In genomic region chr12:91931110-91931509, GRCh38 we compare ENCODE assay signal across 17 cellular contexts.
A peak's percentile ranks its signal among the peaks of the same experiment; 100 is the strongest.
DNase-seq lines count a peak whose midpoint lies in the region; ATAC-seq, FAIRE-seq and TF ChIP-seq lines count a peak whose summit lies in the region.
"Had no signal": no experiment of that assay in that cellular context is flagged by ENCODE, and none has a peak within 500 bp of the region (broad histone marks: within the 10 kb centered on the region; RNA-seq: fewer than 3 reads in every experiment).

No MANE protein-coding gene starts in this region.

- H3K9me1 ChIP-seq in keratinocyte (ENCODE audit: control insufficient read depth, extremely low read depth, insufficient read depth, low read length): no peaks in the 10 kb centered on the region

- peak; percentile 97 for FAIRE-seq in keratinocyte (lab: Jason Lieb, UNC)
- FAIRE-seq: D721Med, H54 had no signal

- H3K27me3 Mint-ChIP-seq in activated naive CD4-positive, alpha-beta T cell treated with anti-CD3 and anti-CD28 coated beads, Interleukin-2, amount 10 ng/mL, durations not matched to agents 7 days and 5 days: no peaks in the 10 kb centered on the region

- 28 to 29% methylated on average over 2 of the region's 2 CpGs for WGBS in thyroid gland, 2 donors

- intact Hi-C loops in thyroid gland (cut with DNase I): no loop called here

- peak; percentile 5 for DNase-seq in HPDE6-E6E7 (ENCODE audit: extremely low spot score)
- no peak for DNase-seq in RWPE2 (ENCODE audit: low spot score)
- DNase-seq in keratinocyte (ENCODE audit: low read depth, low spot score): peak; percentile 59
- peak; percentile 41 to 50 for DNase-seq in thyroid gland
- no peak for DNase-seq in activated naive CD4-positive, alpha-beta T cell treated with anti-CD3 and anti-CD28 coated beads, Interleukin-2, amount 10 ng/mL, durations not matched to agents 7 days and 5 days
- DNase-seq in HAP-1 (ENCODE audit: low spot score in 2 of 2): no peak
- DNase-seq: activated CD8-positive, alpha-beta T cell treated with anti-CD3 and anti-CD28 coated beads, Interleukin-2, amount 10 ng/mL, durations not matched to agents 7 days and 5 days; glutamatergic neuron; NCI-H187; stimulated activated CD4-positive, alpha-beta T cell treated with anti-CD3 and anti-CD28 coated beads, Interleukin-2, amount 100 ng/mL, for 48 hours; stimulated activated naive CD4-positive, alpha-beta T cell treated with Interleukin-2 at 50 U/mL for 16 hours; T-helper 2 cell had no signal

- H3K27ac ChIP-seq in RWPE2 (ENCODE audit: poor library complexity, severe bottlenecking) (no peak overlapping the region), keratinocyte (ENCODE audit: control insufficient read depth, insufficient read depth, low read length) (no peak overlapping the region), thyroid gland (peak overlapping the region in 1 of 3 donors; percentile 10)
- H3K27ac ChIP-seq: coronary artery had no signal

- CTCF ChIA-PET in activated naive CD4-positive, alpha-beta T cell treated with anti-CD3 and anti-CD28 coated beads, Interleukin-2, amount 10 ng/mL, durations not matched to agents 7 days and 5 days (lab: Charles Lee): no interaction called here

- no peaks in the 10 kb centered on the region for H3K36me3 ChIP-seq in RWPE2 (ENCODE audit: low read depth)
- H3K36me3 ChIP-seq in keratinocyte (ENCODE audit: control insufficient read depth in 2 of 2, extremely low read depth in 1 of 2, insufficient read depth in 2 of 2, low read length in 2 of 2): no peaks in the 10 kb centered on the region
- H3K36me3 ChIP-seq in thyroid gland: no peaks in the 10 kb centered on the region
- H3K36me3 ChIP-seq in HAP-1 (replicated peaks): no peaks in the 10 kb centered on the region

- H3K27ac Mint-ChIP-seq in activated naive CD4-positive, alpha-beta T cell treated with anti-CD3 and anti-CD28 coated beads, Interleukin-2, amount 10 ng/mL, durations not matched to agents 7 days and 5 days: no peak overlapping the region
- H3K27ac Mint-ChIP-seq: activated CD8-positive, alpha-beta T cell treated with anti-CD3 and anti-CD28 coated beads, Interleukin-2, amount 10 ng/mL, durations not matched to agents 7 days and 5 days; activated naive CD4-positive, alpha-beta T cell treated with anti-CD3 and anti-CD28 coated beads, Interleukin-2, amount 50 U/mL, for 72 hours had no signal

- no peaks in the 10 kb centered on the region for H3K36me3 Mint-ChIP-seq in activated naive CD4-positive, alpha-beta T cell treated with anti-CD3 and anti-CD28 coated beads, Interleukin-2, amount 10 ng/mL, durations not matched to agents 7 days and 5 days

- H3K9me3 Mint-ChIP-seq in activated naive CD4-positive, alpha-beta T cell treated with anti-CD3 and anti-CD28 coated beads, Interleukin-2, amount 10 ng/mL, durations not matched to agents 7 days and 5 days: no peaks in the 10 kb centered on the region

- H3K4me3 Mint-ChIP-seq in activated naive CD4-positive, alpha-beta T cell treated with anti-CD3 and anti-CD28 coated beads, Interleukin-2, amount 10 ng/mL, durations not matched to agents 7 days and 5 days: no peak overlapping the region
- H3K4me3 Mint-ChIP-seq: activated CD8-positive, alpha-beta T cell treated with anti-CD3 and anti-CD28 coated beads, Interleukin-2, amount 10 ng/mL, durations not matched to agents 7 days and 5 days had no signal

- in situ Hi-C loops in HAP-1 (cut with MboI; ENCODE audit: low sequenced_read_pairs): no loop called here

- no peaks in the 10 kb centered on the region for H3K4me1 Mint-ChIP-seq in activated naive CD4-positive, alpha-beta T cell treated with anti-CD3 and anti-CD28 coated beads, Interleukin-2, amount 10 ng/mL, durations not matched to agents 7 days and 5 days

- H3K4me1 ChIP-seq in RWPE2 (ENCODE audit: insufficient read depth, poor library complexity, severe bottlenecking) (peaks cover 17% of the 10 kb centered on the region), keratinocyte (ENCODE audit: control insufficient read depth, extremely low read depth, insufficient read depth, low read length) (peaks cover 8% of the 10 kb centered on the region), thyroid gland (peaks cover 0 to 5% of the 10 kb centered on the region in 2 donors), HAP-1 (no peaks in the 10 kb centered on the region)

- dilution Hi-C loops in keratinocyte (cut with MboI; ENCODE audit: extremely low pct_ligation_motif_present, low sequenced_read_pairs): no loop called here

- no peaks in the 10 kb centered on the region for H3K27me3 ChIP-seq in RWPE2 (ENCODE audit: insufficient read depth, poor library complexity, severe bottlenecking)
- no peaks in the 10 kb centered on the region for H3K27me3 ChIP-seq in keratinocyte (ENCODE audit: control insufficient read depth, extremely low read depth, insufficient read depth, low read length)
- H3K27me3 ChIP-seq in thyroid gland: no peaks in the 10 kb centered on the region
- H3K27me3 ChIP-seq in HAP-1 (ENCODE audit: low read depth): no peaks in the 10 kb centered on the region

- no peak for TF ChIP-seq POLR2A in thyroid gland (IDR thresholded peaks at IDR 0.05)

- H3K4me2 ChIP-seq in keratinocyte (ENCODE audit: control insufficient read depth, extremely low read depth, insufficient read depth, low read depth, low read length): peak overlapping the region; percentile 3

- peak overlapping the region; percentile 60 for H2AFZ ChIP-seq in keratinocyte (ENCODE audit: control insufficient read depth, low read length)

- H3K9me3 ChIP-seq in RWPE2 (ENCODE audit: severe bottlenecking): no peaks in the 10 kb centered on the region
- H3K9me3 ChIP-seq in keratinocyte (ENCODE audit: control insufficient read depth, low read depth, low read length): no peaks in the 10 kb centered on the region
- no peaks in the 10 kb centered on the region for H3K9me3 ChIP-seq in thyroid gland
- no peaks in the 10 kb centered on the region for H3K9me3 ChIP-seq in HAP-1

- no peak for TF ChIP-seq CTCF in RWPE2 (IDR thresholded peaks at IDR 0.05; ENCODE audit: poor library complexity, severe bottlenecking)
- TF ChIP-seq CTCF in keratinocyte (optimal IDR thresholded peaks at IDR 0.05 in 1 of 3, IDR thresholded peaks at IDR 0.05 in 1 of 3, conservative IDR thresholded peaks at IDR 0.05 in 1 of 3; ENCODE audit: extremely low read depth in 1 of 3, insufficient read depth in 2 of 3, low read length in 3 of 3): no peak
- no peak for TF ChIP-seq CTCF in thyroid gland (IDR thresholded peaks at IDR 0.05)

- H3K4me3 ChIP-seq in RWPE2 (ENCODE audit: severe bottlenecking) (no peak overlapping the region), keratinocyte (ENCODE audit: control insufficient read depth in 2 of 3, extremely low read depth in 1 of 3, insufficient read depth in 2 of 3, low read depth in 1 of 3, low read length in 3 of 3) (no peak overlapping the region), thyroid gland (replicated peaks in 1 of 3) (no peak overlapping the region), HAP-1 (no peak overlapping the region)
- H3K4me3 ChIP-seq: coronary artery had no signal

- H4K20me1 ChIP-seq in keratinocyte (ENCODE audit: control insufficient read depth, extremely low read depth, insufficient read depth, low read length): no peaks in the 10 kb centered on the region

- ATAC-seq in RWPE2 (ENCODE audit: low read depth) (peak; percentile 62), GM21447 (IDR thresholded peaks at IDR 0.05; ENCODE audit: unreplicated experiment) (no peak)
- ATAC-seq: activated CD8-positive, alpha-beta T cell treated with anti-CD3 and anti-CD28 coated beads, Interleukin-2, amount 10 ng/mL, durations not matched to agents 7 days and 5 days; activated naive CD4-positive, alpha-beta T cell treated with anti-CD3 and anti-CD28 coated beads, Interleukin-2, amount 50 U/mL, for 72 hours had no signal

- no peaks in the 10 kb centered on the region for H3K79me2 ChIP-seq in keratinocyte (ENCODE audit: control insufficient read depth, insufficient read depth, low read length)

- no peak overlapping the region for H3K9ac ChIP-seq in keratinocyte (ENCODE audit: control insufficient read depth, extremely low read depth, insufficient read depth, low read length)

Comparison
In these comparisons a context has a peak if more than half of its experiments do, and no peak if none do; other contexts are left out.
1. DNase-seq: peak in HPDE6-E6E7 (single experiment), keratinocyte (single experiment) and thyroid gland (2 of 2); none in RWPE2 (single experiment), activated naive CD4-positive, alpha-beta T cell treated with anti-CD3 and anti-CD28 coated beads, Interleukin-2, amount 10 ng/mL, durations not matched to agents 7 days and 5 days (single experiment) and HAP-1 (0 of 2).